In the genomic region with DNA sequence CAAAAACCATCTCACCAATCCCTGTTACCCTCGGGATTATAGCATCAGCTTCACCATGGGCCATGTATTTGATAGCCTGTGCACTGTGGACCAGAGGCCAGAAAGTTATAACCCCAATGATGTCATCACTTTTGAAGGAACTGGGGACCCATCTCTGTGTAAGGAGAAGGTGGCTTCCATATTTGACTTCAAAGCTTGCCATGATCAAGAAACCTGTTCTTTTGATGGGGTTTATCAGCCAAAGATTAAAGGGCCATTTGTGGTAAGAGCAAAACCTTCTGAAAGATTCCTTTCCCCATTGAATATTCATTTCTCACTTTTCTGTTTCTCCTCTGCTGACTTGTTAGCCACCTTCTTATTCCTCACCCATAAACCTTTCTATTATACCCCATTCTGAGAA, we compare ENCODE assay signal across 35 cellular contexts. TPM values are rescaled to one million over a fixed set of nuclear protein-coding genes. Genes with fewer than 3 reads are reported as not detected.
"Had no signal": no experiment of that assay in that cellular context is flagged by ENCODE, and none has a peak within 500 bp of the region (broad histone marks: within the 10 kb centered on the region; RNA-seq: fewer than 3 reads in every experiment).

No MANE protein-coding gene starts in this region.

- H3K36me3 ChIP-seq: brain microvascular endothelial cell, colonic mucosa had no signal

- ATAC-seq: activated CD4-positive, alpha-beta T cell treated with anti-CD3 and anti-CD28 coated beads for 36 hours; activated CD8-positive, alpha-beta memory T cell treated with anti-CD3 and anti-CD28 coated beads, Interleukin-2, amount 10 ng/mL, durations not matched to agents 7 days and 5 days; activated CD8-positive, alpha-beta T cell treated with anti-CD3 and anti-CD28 coated beads, Interleukin-2, amount 10 ng/mL, durations not matched to agents 7 days and 5 days; gastroesophageal sphincter; heart right ventricle had no signal

- H3K27ac ChIP-seq: ascending aorta, brain microvascular endothelial cell, colonic mucosa, epithelial cell of prostate, esophagus squamous epithelium, gastroesophageal sphincter, heart right ventricle had no signal

- H3K9me3 ChIP-seq: ascending aorta, colonic mucosa, esophagus squamous epithelium, gastroesophageal sphincter, heart right ventricle had no signal

- H3K36me3 Mint-ChIP-seq: activated CD8-positive, alpha-beta memory T cell treated with anti-CD3 and anti-CD28 coated beads, Interleukin-2, amount 10 ng/mL, durations not matched to agents 7 days and 5 days had no signal

- FAIRE-seq: endometrium, endothelial cell of umbilical vein had no signal

- H3K9me3 Mint-ChIP-seq: activated CD4-positive, alpha-beta memory T cell treated with anti-CD3 and anti-CD28 coated beads for 36 hours; activated CD4-positive, alpha-beta T cell treated with anti-CD3 and anti-CD28 coated beads, Interleukin-2, amount 10 ng/mL, durations not matched to agents 24 days and 14 days; activated T-helper 1 cell treated with anti-CD3 and anti-CD28 coated beads, Interleukin-12 subunit alpha, Interleukin-12 subunit beta, Interleukin-2, Interleukin-4 antibody, amounts not matched to agents 30 ng/mL and 10 ng/mL and 1 ng/mL, durations not matched to agents 14 hours and 24 hours and 36 hours; activated T-helper 2 cell treated with anti-CD3 and anti-CD28 coated beads, Interferon-gamma antibody, Interleukin-2, Interleukin-4, amounts not matched to agents 10 μg/mL and 5 μg/mL and 100 μg/mL, durations not matched to agents 14 hours and 24 hours and 36 hours had no signal

- H3K4me3 ChIP-seq: ascending aorta, colonic mucosa, esophagus squamous epithelium, gastroesophageal sphincter, heart right ventricle had no signal

- H3K27ac Mint-ChIP-seq: activated CD4-positive, alpha-beta memory T cell treated with anti-CD3 and anti-CD28 coated beads for 36 hours; activated CD4-positive, alpha-beta T cell treated with anti-CD3 and anti-CD28 coated beads for 36 hours; activated CD4-positive, alpha-beta T cell treated with anti-CD3 and anti-CD28 coated beads, Interleukin-2, amount 10 ng/mL, durations not matched to agents 24 days and 14 days; activated CD8-positive, alpha-beta memory T cell treated with anti-CD3 and anti-CD28 coated beads, Interleukin-2, amount 10 ng/mL, durations not matched to agents 7 days and 5 days; activated CD8-positive, alpha-beta T cell treated with anti-CD3 and anti-CD28 coated beads, Interleukin-2, amount 10 ng/mL, durations not matched to agents 7 days and 5 days; activated naive CD8-positive, alpha-beta T cell; activated T-helper 1 cell treated with anti-CD3 and anti-CD28 coated beads, Interleukin-12 subunit alpha, Interleukin-12 subunit beta, Interleukin-2, Interleukin-4 antibody, amounts not matched to agents 30 ng/mL and 10 ng/mL and 1 ng/mL, durations not matched to agents 14 hours and 24 hours and 36 hours; activated T-helper 2 cell treated with anti-CD3 and anti-CD28 coated beads, Interferon-gamma antibody, Interleukin-2, Interleukin-4, amounts not matched to agents 10 μg/mL and 5 μg/mL and 100 μg/mL, durations not matched to agents 14 hours and 24 hours and 36 hours had no signal

- H3K27me3 Mint-ChIP-seq: activated CD4-positive, alpha-beta memory T cell treated with anti-CD3 and anti-CD28 coated beads for 36 hours; activated CD4-positive, alpha-beta T cell treated with anti-CD3 and anti-CD28 coated beads for 36 hours; activated CD8-positive, alpha-beta memory T cell treated with anti-CD3 and anti-CD28 coated beads, Interleukin-2, amount 10 ng/mL, durations not matched to agents 7 days and 5 days had no signal

- DNase-seq: activated CD4-positive, alpha-beta memory T cell treated with anti-CD3 and anti-CD28 coated beads for 36 hours; activated CD4-positive, alpha-beta T cell treated with anti-CD3 and anti-CD28 coated beads for 36 hours; activated CD4-positive, alpha-beta T cell treated with anti-CD3 and anti-CD28 coated beads, Interleukin-2, amount 10 ng/mL, durations not matched to agents 24 days and 14 days; activated CD4-positive, CD25-positive, alpha-beta regulatory T cell; activated CD4-positive, CD25-positive, alpha-beta regulatory T cell treated with anti-CD3 and anti-CD28 coated beads, Interleukin-2, amount 50 U/mL, for 72 hours; activated CD8-positive, alpha-beta memory T cell treated with anti-CD3 and anti-CD28 coated beads, Interleukin-2, amount 10 ng/mL, durations not matched to agents 7 days and 5 days; activated CD8-positive, alpha-beta memory T cell treated with anti-CD3 and anti-CD28 coated beads, Interleukin-2, amount 50 U/mL, for 4 hours; activated CD8-positive, alpha-beta T cell treated with anti-CD3 and anti-CD28 coated beads, Interleukin-2, amount 10 ng/mL, durations not matched to agents 7 days and 5 days; activated effector memory CD4-positive, alpha-beta T cell treated with anti-CD3 and anti-CD28 coated beads, Interleukin-2, amount 50 U/mL, for 16 hours; activated naive CD4-positive, alpha-beta T cell treated with anti-CD3 and anti-CD28 coated beads, Interleukin-2, amount 50 U/mL, for 16 hours; activated T-cell treated with anti-CD3 and anti-CD28 coated beads, Interleukin-2, amount 50 U/mL, for 1 hour; activated T-cell treated with anti-CD3 and anti-CD28 coated beads, Interleukin-2, amount 50 U/mL, for 48 hours; brain microvascular endothelial cell; caudate nucleus; cerebellar nuclear complex; colonic mucosa; effector CD8-positive, alpha-beta T cell; esophagus squamous epithelium; foreskin melanocyte; heart right ventricle; T-helper 2 cell had no signal

- H3K4me1 ChIP-seq: ascending aorta, colonic mucosa, gastroesophageal sphincter, heart right ventricle had no signal

- H3K27me3 ChIP-seq: ascending aorta, brain microvascular endothelial cell, colonic mucosa, esophagus squamous epithelium, gastroesophageal sphincter, heart right ventricle had no signal

- H3K4me3 Mint-ChIP-seq: activated CD4-positive, alpha-beta memory T cell treated with anti-CD3 and anti-CD28 coated beads for 36 hours; activated CD4-positive, alpha-beta T cell treated with anti-CD3 and anti-CD28 coated beads for 36 hours; activated CD4-positive, alpha-beta T cell treated with anti-CD3 and anti-CD28 coated beads, Interleukin-2, amount 10 ng/mL, durations not matched to agents 24 days and 14 days; activated CD8-positive, alpha-beta memory T cell treated with anti-CD3 and anti-CD28 coated beads, Interleukin-2, amount 10 ng/mL, durations not matched to agents 7 days and 5 days; activated CD8-positive, alpha-beta T cell treated with anti-CD3 and anti-CD28 coated beads, Interleukin-2, amount 10 ng/mL, durations not matched to agents 7 days and 5 days; activated naive CD8-positive, alpha-beta T cell; activated T-helper 1 cell treated with anti-CD3 and anti-CD28 coated beads, Interleukin-12 subunit alpha, Interleukin-12 subunit beta, Interleukin-2, Interleukin-4 antibody, amounts not matched to agents 30 ng/mL and 10 ng/mL and 1 ng/mL, durations not matched to agents 14 hours and 24 hours and 36 hours had no signal

- H3K4me1 Mint-ChIP-seq: activated CD4-positive, alpha-beta T cell treated with anti-CD3 and anti-CD28 coated beads, Interleukin-2, amount 10 ng/mL, durations not matched to agents 24 days and 14 days; activated CD8-positive, alpha-beta memory T cell treated with anti-CD3 and anti-CD28 coated beads, Interleukin-2, amount 10 ng/mL, durations not matched to agents 7 days and 5 days had no signal

RNA-seq across cellular contexts. Expression of a gene that starts 35.9 kb away (rescaled TPM):
- total RNA-seq: activated CD4-positive, alpha-beta memory T cell treated with anti-CD3 and anti-CD28 coated beads for 36 hours; activated CD4-positive, alpha-beta T cell treated with anti-CD3 and anti-CD28 coated beads for 36 hours; activated CD4-positive, alpha-beta T cell treated with anti-CD3 and anti-CD28 coated beads, Interleukin-2, amount 10 ng/mL, durations not matched to agents 24 days and 14 days; activated CD8-positive, alpha-beta memory T cell treated with anti-CD3 and anti-CD28 coated beads for 36 hours; activated CD8-positive, alpha-beta memory T cell treated with anti-CD3 and anti-CD28 coated beads, Interleukin-2, amount 10 ng/mL, durations not matched to agents 7 days and 5 days; activated CD8-positive, alpha-beta T cell treated with anti-CD3 and anti-CD28 coated beads, Interleukin-2, amount 10 ng/mL, durations not matched to agents 7 days and 5 days; activated T-helper 1 cell treated with anti-CD3 and anti-CD28 coated beads, Interleukin-12 subunit alpha, Interleukin-12 subunit beta, Interleukin-2, Interleukin-4 antibody, amounts not matched to agents 30 ng/mL and 10 ng/mL and 1 ng/mL, durations not matched to agents 14 hours and 24 hours and 36 hours; activated T-helper 2 cell treated with anti-CD3 and anti-CD28 coated beads, Interferon-gamma antibody, Interleukin-2, Interleukin-4, amounts not matched to agents 10 μg/mL and 5 μg/mL and 100 μg/mL, durations not matched to agents 14 hours and 24 hours and 36 hours; dermis microvascular lymphatic vessel endothelial cell; endothelial cell of umbilical vein; fibroblast of lung; fibroblast of villous mesenchyme; glomerular endothelial cell; T-helper 1 cell treated with Interleukin-12 subunit alpha and Interleukin-12 subunit beta and Interleukin-4 antibody, amounts not matched to agents 30 ng/mL and 1 ng/mL, for 36 hours had no signal
- polyA plus RNA-seq: endothelial cell of umbilical vein had no signal
